25 cellular contexts compared by ENCODE assay signal in the genomic region with DNA sequence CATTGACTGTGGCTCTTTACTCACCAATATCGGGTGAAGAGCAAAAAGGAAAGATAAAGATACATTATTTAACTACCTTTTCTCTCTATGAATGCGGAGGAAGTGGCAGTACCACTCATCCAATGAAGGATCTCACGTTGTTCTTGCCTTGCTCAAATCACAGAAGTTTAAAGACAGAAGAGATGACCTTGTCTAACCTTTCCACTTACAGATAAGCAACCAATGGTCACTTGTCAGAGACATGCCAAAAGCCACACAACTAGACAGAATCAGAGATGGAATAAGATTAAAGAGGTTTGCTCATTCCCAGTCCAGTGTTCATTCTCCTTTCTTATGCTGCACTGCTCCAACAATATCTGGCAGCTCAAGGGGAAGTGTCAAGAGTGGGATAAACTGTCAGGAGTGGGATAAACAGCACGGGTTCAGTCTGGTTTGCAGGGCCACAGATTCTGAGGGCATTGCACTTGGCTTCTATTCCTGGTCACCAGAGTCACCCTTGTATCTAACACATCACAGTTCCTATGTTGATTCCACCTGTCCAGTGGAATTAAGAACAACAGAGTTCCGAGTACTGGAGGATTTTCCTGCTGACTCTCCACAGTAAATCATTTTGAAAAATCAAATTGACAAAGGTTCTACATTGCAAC. TPM values are rescaled to one million over a fixed set of nuclear protein-coding genes. Genes with fewer than 3 reads are reported as not detected.
A peak's percentile ranks its signal among the peaks of the same experiment; 100 is the strongest.
DNase-seq lines count a peak whose midpoint lies in the region; ATAC-seq and TF ChIP-seq lines count a peak whose summit lies in the region.
"Had no signal": no experiment of that assay in that cellular context is flagged by ENCODE, and none has a peak within 500 bp of the region (broad histone marks: within the 10 kb centered on the region; RNA-seq: fewer than 3 reads in every experiment).

No MANE protein-coding gene starts in this region.

- H3K4me3 Mint-ChIP-seq in natural killer cell = no peak overlapping the region
- H3K4me3 Mint-ChIP-seq in natural killer cell treated with Interleukin-12 subunit alpha and Interleukin-12 subunit beta and Interleukin-15 and Interleukin-18, amount 100 ng/mL, for 72 hours = no peak overlapping the region
- H3K4me3 Mint-ChIP-seq: activated CD4-positive, alpha-beta memory T cell treated with anti-CD3 and anti-CD28 coated beads, Interleukin-2, amount 10 ng/mL, durations not matched to agents 7 days and 5 days had no signal

- H3K36me3 ChIP-seq in OCI-LY3 (replicated peaks; ENCODE audit: low read depth, low read length) = peaks cover 34% of the 10 kb centered on the region
- no peaks in the 10 kb centered on the region for H3K36me3 ChIP-seq in liver (ENCODE audit: control insufficient read depth in 4 of 4, insufficient read depth in 3 of 4, low read depth in 1 of 4, low read length in 3 of 4)
- H3K36me3 ChIP-seq in skeletal muscle tissue (ENCODE audit: control insufficient read depth in 3 of 3, insufficient read depth in 3 of 3, low read length in 3 of 3) = no peaks in the 10 kb centered on the region
- H3K36me3 ChIP-seq: esophagus squamous epithelium had no signal

- peaks cover 69% of the 10 kb centered on the region for H3K4me1 ChIP-seq in OCI-LY3 (ENCODE audit: low read length)
- H3K4me1 ChIP-seq in liver (ENCODE audit: control insufficient read depth in 4 of 4, insufficient read depth in 4 of 4, low read length in 3 of 4) = peaks cover 0 to 6% (median 0%) of the 10 kb centered on the region in 4 donors
- peaks cover 10 to 19% (median 11%) of the 10 kb centered on the region in 3 donors for H3K4me1 ChIP-seq in skeletal muscle tissue (ENCODE audit: control insufficient read depth in 3 of 3, insufficient read depth in 3 of 3, low read length in 3 of 3)
- H3K4me1 ChIP-seq: testis had no signal

- H3K27ac ChIP-seq in OCI-LY3 (ENCODE audit: low read length) = peak overlapping the region; percentile 88
- peak overlapping the region in 1 of 2 donors; percentile 6 for H3K27ac ChIP-seq in liver (ENCODE audit: low read depth in 1 of 2, low read length in 2 of 2)
- H3K27ac ChIP-seq in skeletal muscle tissue (ENCODE audit: low read depth, low read length) = peak overlapping the region; percentile 71
- H3K27ac ChIP-seq: BLaER1, esophagus squamous epithelium, testis had no signal

- H3K27me3 Mint-ChIP-seq in natural killer cell (ENCODE audit: low read depth in 2 of 2) = no peaks in the 10 kb centered on the region
- no peaks in the 10 kb centered on the region for H3K27me3 Mint-ChIP-seq in natural killer cell treated with Interleukin-12 subunit alpha and Interleukin-12 subunit beta and Interleukin-15 and Interleukin-18, amount 100 ng/mL, for 72 hours
- H3K27me3 Mint-ChIP-seq: activated CD4-positive, alpha-beta memory T cell treated with anti-CD3 and anti-CD28 coated beads, Interleukin-2, amount 10 ng/mL, durations not matched to agents 7 days and 5 days had no signal

- 65% methylated on average over 5 of the region's 5 CpGs for WGBS in liver

- peak overlapping the region; percentile 29; the same call in 1 of the 2 replicates for H3K9ac ChIP-seq in OCI-LY3 (ENCODE audit: low read length)
- no peak overlapping the region for H3K9ac ChIP-seq in liver (ENCODE audit: low read depth in 1 of 2, low read length in 2 of 2)
- no peak overlapping the region for H3K9ac ChIP-seq in skeletal muscle tissue (ENCODE audit: low read depth in 1 of 3, low read length in 3 of 3)
- H3K9ac ChIP-seq: BLaER1 had no signal

- peak overlapping the region; percentile 62 to 82 for H3K27ac Mint-ChIP-seq in natural killer cell
- H3K27ac Mint-ChIP-seq in natural killer cell treated with Interleukin-12 subunit alpha and Interleukin-12 subunit beta and Interleukin-15 and Interleukin-18, amount 100 ng/mL, for 72 hours = peak overlapping the region in 1 of 2 donors; percentile 2
- H3K27ac Mint-ChIP-seq: activated CD4-positive, alpha-beta memory T cell treated with anti-CD3 and anti-CD28 coated beads, Interleukin-2, amount 10 ng/mL, durations not matched to agents 7 days and 5 days had no signal

- TF ChIP-seq CTCF in natural killer cell (IDR thresholded peaks at IDR 0.05) = no peak
- TF ChIP-seq CTCF in OCI-LY3 (IDR thresholded peaks at IDR 0.05; ENCODE audit: low read depth, low read length) = no peak
- no peak for TF ChIP-seq CTCF in liver (IDR thresholded peaks at IDR 0.05; ENCODE audit: low read depth, low read length, missing input control)

- no peaks in the 10 kb centered on the region for H3K36me3 Mint-ChIP-seq in natural killer cell
- peaks cover 5% of the 10 kb centered on the region for H3K36me3 Mint-ChIP-seq in natural killer cell treated with Interleukin-12 subunit alpha and Interleukin-12 subunit beta and Interleukin-15 and Interleukin-18, amount 100 ng/mL, for 72 hours

- H3K4me1 Mint-ChIP-seq in natural killer cell = peaks cover 60 to 64% of the 10 kb centered on the region in 2 donors
- peaks cover 38 to 41% of the 10 kb centered on the region in 2 donors for H3K4me1 Mint-ChIP-seq in natural killer cell treated with Interleukin-12 subunit alpha and Interleukin-12 subunit beta and Interleukin-15 and Interleukin-18, amount 100 ng/mL, for 72 hours (ENCODE audit: low read depth in 2 of 2)

- peaks cover 68% of the 10 kb centered on the region for H4K20me1 ChIP-seq in OCI-LY3 (ENCODE audit: insufficient read depth, low read length)

- H3K4me2 ChIP-seq in OCI-LY3 (ENCODE audit: low read length) = peak overlapping the region; percentile 80
- H3K4me2 ChIP-seq: BLaER1 had no signal

- no peak for DNase-seq in natural killer cell
- no peak for DNase-seq in natural killer cell treated with Interleukin-12 subunit alpha and Interleukin-12 subunit beta and Interleukin-15 and Interleukin-18, amount 100 ng/mL, for 72 hours (ENCODE audit: low spot score)
- no peak for DNase-seq in SW480 (ENCODE audit: low spot score)
- DNase-seq in NCI-H2107 (lab: John Stamatoyannopoulos, UW) = no peak
- no peak for DNase-seq in NCI-H226
- DNase-seq: activated CD4-positive, alpha-beta memory T cell treated with anti-CD3 and anti-CD28 coated beads, Interleukin-2, amount 10 ng/mL, durations not matched to agents 7 days and 5 days; activated effector memory CD4-positive, alpha-beta T cell treated with anti-CD3 and anti-CD28 coated beads, Interleukin-2, amount 50 U/mL, for 16 hours; central memory CD4-positive, alpha-beta T cell; dermis blood vessel endothelial cell; esophagus squamous epithelium; midbrain; NCI-H1048; NCI-H187; stimulated activated naive CD8-positive, alpha-beta T cell treated with anti-CD3 and anti-CD28 coated beads, Interleukin-15, Interleukin-2, amounts not matched to agents 100 U/mL and 50 U/mL, for 24 hours; testis had no signal

- ATAC-seq in natural killer cell = no peak
- no peak for ATAC-seq in natural killer cell treated with Interleukin-12 subunit alpha and Interleukin-12 subunit beta and Interleukin-15 and Interleukin-18, amount 100 ng/mL, for 72 hours
- ATAC-seq: stimulated activated naive CD8-positive, alpha-beta T cell treated with anti-CD3 and anti-CD28 coated beads, Interleukin-15, Interleukin-2, amounts not matched to agents 100 U/mL and 50 U/mL, for 24 hours had no signal

- intact Hi-C loops in natural killer cell (cut with micrococcal nuclease) = no loop called here

- no peak overlapping the region for H2AFZ ChIP-seq in OCI-LY3 (ENCODE audit: low read depth, low read length)

- peaks cover 81% of the 10 kb centered on the region for H3K79me2 ChIP-seq in OCI-LY3 (ENCODE audit: low read length)

- TF ChIP-seq RAD21 in liver (IDR thresholded peaks at IDR 0.05) = no peak

- no peaks in the 10 kb centered on the region for H3K9me3 ChIP-seq in OCI-LY3 (ENCODE audit: insufficient read depth, low read length)
- no peaks in the 10 kb centered on the region for H3K9me3 ChIP-seq in liver (ENCODE audit: control insufficient read depth in 4 of 4, low read length in 3 of 4)
- no peaks in the 10 kb centered on the region for H3K9me3 ChIP-seq in skeletal muscle tissue (ENCODE audit: control insufficient read depth in 3 of 3, low read length in 3 of 3)
- H3K9me3 ChIP-seq: esophagus squamous epithelium, testis had no signal

- no peaks in the 10 kb centered on the region for H3K9me3 Mint-ChIP-seq in natural killer cell
- no peaks in the 10 kb centered on the region for H3K9me3 Mint-ChIP-seq in natural killer cell treated with Interleukin-12 subunit alpha and Interleukin-12 subunit beta and Interleukin-15 and Interleukin-18, amount 100 ng/mL, for 72 hours
- H3K9me3 Mint-ChIP-seq: activated CD4-positive, alpha-beta memory T cell treated with anti-CD3 and anti-CD28 coated beads, Interleukin-2, amount 10 ng/mL, durations not matched to agents 7 days and 5 days had no signal

- H3K27me3 ChIP-seq in OCI-LY3 (ENCODE audit: low read depth, low read length) (no peaks in the 10 kb centered on the region), liver (ENCODE audit: control insufficient read depth in 4 of 4, insufficient read depth in 4 of 4, low read length in 3 of 4) (no peaks in the 10 kb centered on the region), skeletal muscle tissue (ENCODE audit: control insufficient read depth in 3 of 3, insufficient read depth in 3 of 3, low read length in 3 of 3) (no peaks in the 10 kb centered on the region)
- H3K27me3 ChIP-seq: BLaER1, testis had no signal

- H3K4me3 ChIP-seq in OCI-LY3 (ENCODE audit: low read length) (peak overlapping the region; percentile 52), liver (ENCODE audit: low read depth in 1 of 3, low read length in 3 of 3) (no peak overlapping the region), skeletal muscle tissue (ENCODE audit: low read length in 3 of 3) (no peak overlapping the region)
- H3K4me3 ChIP-seq: BLaER1, esophagus squamous epithelium, testis had no signal

TF ChIP-seq in liver, 16 proteins besides CTCF, POLR2A, EP300 and RAD21:
- TF ChIP-seq RXRA (IDR thresholded peaks at IDR 0.05) (peak; percentile 40 to 58), HNF4G (IDR thresholded peaks at IDR 0.05) (no peak)

RNA-seq across cellular contexts. Expression of gene VPS13C, which starts 6.7 kb away (rescaled TPM):
- total RNA-seq in natural killer cell = 100 to 1,000 TPM; 155 to 204 (median 164) TPM
- 10 to 100 TPM; 92.0 to 93.0 TPM for total RNA-seq in natural killer cell treated with Interleukin-12 subunit alpha and Interleukin-12 subunit beta and Interleukin-15 and Interleukin-18, amount 100 ng/mL, for 72 hours
- 10 to 100 TPM; 25.8 to 42.0 TPM for total RNA-seq in liver
- polyA plus RNA-seq in liver = 1 to 10 TPM; 5.4 to 9.1 TPM
- 73.6 TPM for total RNA-seq in skeletal muscle tissue

RNA-seq across cellular contexts. Expression of gene C2CD4A, which starts 13.2 kb away (rescaled TPM):
- total RNA-seq in natural killer cell = not detected
- not detected for total RNA-seq in natural killer cell treated with Interleukin-12 subunit alpha and Interleukin-12 subunit beta and Interleukin-15 and Interleukin-18, amount 100 ng/mL, for 72 hours
- total RNA-seq in liver = under 1 TPM in 1 of 2 donors, not detected in 1; under 0.01 TPM
- polyA plus RNA-seq in liver = under 1 TPM in 1 of 2 donors, not detected in 1; 0.02 TPM
- total RNA-seq in skeletal muscle tissue = not detected
- total RNA-seq: astrocyte; Daoy; LHCN-M2; neural crest cell; SK-MEL-5; T-helper 1 cell treated with Interleukin-12 subunit alpha and Interleukin-12 subunit beta and Interleukin-4 antibody, amounts not matched to agents 30 ng/mL and 1 ng/mL, for 36 hours had no signal
